Comparison of ENCODE assay signal across 17 cellular contexts in genomic region chr6:38432079-38432478, GRCh38.
"Had no signal": no experiment of that assay in that cellular context is flagged by ENCODE, and none has a peak within 500 bp of the region (broad histone marks: within the 10 kb centered on the region; RNA-seq: fewer than 3 reads in every experiment).

No MANE protein-coding gene starts in this region.

- H3K27ac ChIP-seq: coronary artery, heart left ventricle, psoas muscle, right lobe of liver, spleen, suprapubic skin, thyroid gland had no signal

- H3K4me3 ChIP-seq: coronary artery, heart left ventricle, psoas muscle, right lobe of liver, spleen, suprapubic skin, thyroid gland had no signal

- ATAC-seq: heart left ventricle; left colon; naive thymus-derived CD4-positive, alpha-beta T cell; psoas muscle; right lobe of liver had no signal

- H3K9me3 ChIP-seq: right lobe of liver, suprapubic skin, thyroid gland had no signal

- H3K9me3 Mint-ChIP-seq: type B pancreatic cell had no signal

- H3K4me1 ChIP-seq: right lobe of liver, suprapubic skin had no signal

- H3K36me3 ChIP-seq: heart left ventricle, right lobe of liver, spleen, suprapubic skin, thyroid gland had no signal

- DNase-seq: effector CD8-positive, alpha-beta T cell; heart left ventricle; hippocampal formation; left colon; naive thymus-derived CD4-positive, alpha-beta T cell; nephron progenitor cell; psoas muscle; retina; right lobe of liver; spleen; stimulated activated CD4-positive, alpha-beta T cell treated with anti-CD3 and anti-CD28 coated beads, Interleukin-1b, Interleukin-23, amount 100 ng/mL, for 48 hours; stimulated activated CD4-positive, alpha-beta T cell treated with anti-CD3 and anti-CD28 coated beads, Interleukin-4, amount 100 ng/mL, for 24 hours; stimulated activated naive CD4-positive, alpha-beta T cell; thyroid gland had no signal

- H3K27ac Mint-ChIP-seq: naive thymus-derived CD4-positive, alpha-beta T cell; nephron progenitor cell; type B pancreatic cell had no signal

- H3K27me3 Mint-ChIP-seq: naive thymus-derived CD4-positive, alpha-beta T cell; type B pancreatic cell had no signal

- H3K4me3 Mint-ChIP-seq: nephron progenitor cell, type B pancreatic cell had no signal

- H3K27me3 ChIP-seq: heart left ventricle, right lobe of liver, spleen, suprapubic skin, thyroid gland had no signal
